ENCODE assay signal across 17 cellular contexts in genomic region chr2:58923869-58924268, GRCh38.
DNase-seq lines count a peak whose midpoint lies in the region; ATAC-seq, FAIRE-seq and TF ChIP-seq lines count a peak whose summit lies in the region.
"Had no signal": no experiment of that assay in that cellular context is flagged by ENCODE, and none has a peak within 500 bp of the region (broad histone marks: within the 10 kb centered on the region; RNA-seq: fewer than 3 reads in every experiment).

No MANE protein-coding gene starts in this region.

- peaks cover 36% of the 10 kb centered on the region for H3K4me1 Mint-ChIP-seq in mesothelial cell of epicardium
- no peaks in the 10 kb centered on the region for H3K4me1 Mint-ChIP-seq in stimulated activated memory B cell treated with anti-CD40 and anti-IgM and Interleukin-4, amounts not matched to agents 10 μg/mL and 1 μg/mL and 100 μg/mL, for 72 hours
- H3K4me1 Mint-ChIP-seq: activated naive CD8-positive, alpha-beta T cell treated with anti-CD3 and anti-CD28 coated beads, Interleukin-2, amount 10 ng/mL, durations not matched to agents 7 days and 5 days; natural killer cell had no signal

- no peak for TF ChIP-seq POLR2A in K562 (conservative IDR thresholded peaks at IDR 0.05)

- no peaks in the 10 kb centered on the region for H3K79me2 ChIP-seq in K562 (ENCODE audit: control insufficient read depth, insufficient read depth, low read length)

- intact Hi-C loops in K562 (cut with micrococcal nuclease), result no loop called here

- no peaks in the 10 kb centered on the region for H3K27me3 Mint-ChIP-seq in mesothelial cell of epicardium (ENCODE audit: low read depth)
- H3K27me3 Mint-ChIP-seq in stimulated activated memory B cell treated with anti-CD40 and anti-IgM and Interleukin-4, amounts not matched to agents 10 μg/mL and 1 μg/mL and 100 μg/mL, for 72 hours, result peaks cover 9% of the 10 kb centered on the region
- H3K27me3 Mint-ChIP-seq: activated naive CD8-positive, alpha-beta T cell treated with anti-CD3 and anti-CD28 coated beads, Interleukin-2, amount 10 ng/mL, durations not matched to agents 7 days and 5 days had no signal

- FAIRE-seq in K562 (lab: Jason Lieb, UNC), result no peak

- TF ChIP-seq CTCF in K562 (IDR thresholded peaks at IDR 0.05 in 2 of 3, conservative IDR thresholded peaks at IDR 0.05 in 1 of 3; ENCODE audit: insufficient read depth in 2 of 3, low read depth in 1 of 3, low read length in 3 of 3), result no peak
- no peak for TF ChIP-seq CTCF in mesothelial cell of epicardium (IDR thresholded peaks at IDR 0.05; ENCODE audit: unreplicated experiment)

- no peaks in the 10 kb centered on the region for H3K4me1 ChIP-seq in K562 (replicated peaks in 1 of 2; ENCODE audit: control insufficient read depth in 2 of 2, insufficient read depth in 2 of 2, low read length in 2 of 2)
- H3K4me1 ChIP-seq: SJCRH30, stomach had no signal

- H2AFZ ChIP-seq in K562 (ENCODE audit: low read depth, low read length), result no peak overlapping the region

- H3K36me3 ChIP-seq in K562 (ENCODE audit: control insufficient read depth, insufficient read depth, low read length), result no peaks in the 10 kb centered on the region
- H3K36me3 ChIP-seq: SJCRH30, stomach had no signal

- H3K9me1 ChIP-seq in K562 (ENCODE audit: control insufficient read depth, insufficient read depth, low read length), result no peaks in the 10 kb centered on the region

- no peak overlapping the region for H3K4me2 ChIP-seq in K562 (ENCODE audit: insufficient read depth, low read length)
- H3K4me2 ChIP-seq: KMS-11 had no signal

- TF ChIP-seq RAD21 in K562 (CRISPR knock-in tag; conservative IDR thresholded peaks at IDR 0.05 in 1 of 2, IDR thresholded peaks at IDR 0.05 in 1 of 2), result no peak

- 0% methylated on average over 1 of the region's 1 CpG for WGBS in K562 (ENCODE audit: insufficient coverage, low coverage, missing lambda C conversion rate)

- no peaks in the 10 kb centered on the region for H3K9me3 ChIP-seq in K562 (replicated peaks; ENCODE audit: control insufficient read depth, insufficient read depth, low read depth, low read length)
- H3K9me3 ChIP-seq: SJCRH30, stomach had no signal

- no TSS peak for BruUV-seq in K562 (replicated peaks; lab: Mats Ljungman, UMichigan)

- peaks cover 13% of the 10 kb centered on the region for H3K9me3 Mint-ChIP-seq in mesothelial cell of epicardium
- H3K9me3 Mint-ChIP-seq in stimulated activated memory B cell treated with anti-CD40 and anti-IgM and Interleukin-4, amounts not matched to agents 10 μg/mL and 1 μg/mL and 100 μg/mL, for 72 hours, result no peaks in the 10 kb centered on the region
- H3K9me3 Mint-ChIP-seq: activated naive CD8-positive, alpha-beta T cell treated with anti-CD3 and anti-CD28 coated beads, Interleukin-2, amount 10 ng/mL, durations not matched to agents 7 days and 5 days had no signal

- POLR2A ChIA-PET in K562 (lab: Yijun Ruan, JAX), result no interaction called here

- H3K9ac ChIP-seq in K562 (ENCODE audit: insufficient read depth in 1 of 2, low read depth in 2 of 2, low read length in 2 of 2), result no peak overlapping the region
- H3K9ac ChIP-seq: KMS-11 had no signal

- H3K4me3 ChIP-seq in K562, result no peak overlapping the region
- H3K4me3 ChIP-seq: SJCRH30, stomach had no signal

- no peak overlapping the region for H3K4me3 Mint-ChIP-seq in mesothelial cell of epicardium
- H3K4me3 Mint-ChIP-seq in stimulated activated memory B cell treated with anti-CD40 and anti-IgM and Interleukin-4, amounts not matched to agents 10 μg/mL and 1 μg/mL and 100 μg/mL, for 72 hours, result no peak overlapping the region
- H3K4me3 Mint-ChIP-seq: activated naive CD8-positive, alpha-beta T cell treated with anti-CD3 and anti-CD28 coated beads, Interleukin-2, amount 10 ng/mL, durations not matched to agents 7 days and 5 days; natural killer cell had no signal

- DNase-seq in DMS53 (lab: John Stamatoyannopoulos, UW), result peak; percentile 54
- DNase-seq in LoVo (ENCODE audit: low spot score), result peak; percentile 36
- no peak for DNase-seq in K562 (ENCODE audit: extremely low read depth in 1 of 4, low spot score in 3 of 4)
- DNase-seq in mesothelial cell of epicardium (ENCODE audit: low spot score in 2 of 2, unreplicated experiment in 2 of 2), result no peak
- no peak for DNase-seq in hypothalamus (lab: John Stamatoyannopoulos, UW)
- DNase-seq: activated naive CD8-positive, alpha-beta T cell treated with anti-CD3 and anti-CD28 coated beads, Interleukin-2, amount 10 ng/mL, durations not matched to agents 7 days and 5 days; natural killer cell; NCI-H2029 treated with DMSO at 0.1 percent for 48 hours; SJCRH30; stomach had no signal

- ATAC-seq in K562 (no peak), HG03571 (IDR thresholded peaks at IDR 0.05; ENCODE audit: unreplicated experiment) (no peak), GM21367 (IDR thresholded peaks at IDR 0.05; ENCODE audit: unreplicated experiment) (no peak)
- ATAC-seq in stimulated activated memory B cell treated with anti-CD40 and anti-IgM and Interleukin-4, amounts not matched to agents 10 μg/mL and 1 μg/mL and 100 μg/mL, for 72 hours, result no peak
- ATAC-seq: left lobe of liver, natural killer cell, sciatic nerve had no signal

- peaks cover 6% of the 10 kb centered on the region for H3K36me3 Mint-ChIP-seq in mesothelial cell of epicardium
- no peaks in the 10 kb centered on the region for H3K36me3 Mint-ChIP-seq in stimulated activated memory B cell treated with anti-CD40 and anti-IgM and Interleukin-4, amounts not matched to agents 10 μg/mL and 1 μg/mL and 100 μg/mL, for 72 hours
- H3K36me3 Mint-ChIP-seq: activated naive CD8-positive, alpha-beta T cell treated with anti-CD3 and anti-CD28 coated beads, Interleukin-2, amount 10 ng/mL, durations not matched to agents 7 days and 5 days; natural killer cell had no signal

- CTCF ChIA-PET in K562 (lab: Yijun Ruan, JAX; ENCODE audit: low intra/inter-chr PET ratio), result no interaction called here

- TF ChIP-seq EP300 in K562 (IDR thresholded peaks at IDR 0.05; ENCODE audit: low read length), result no peak

- no peaks in the 10 kb centered on the region for H4K20me1 ChIP-seq in K562 (replicated peaks; ENCODE audit: control insufficient read depth, insufficient read depth, low read length)

- no peak overlapping the region for H3K27ac ChIP-seq in K562 (ENCODE audit: extremely low read depth, low read depth, low read length)
- H3K27ac ChIP-seq: KMS-11, SJCRH30, stomach, VCaP had no signal

- no peaks in the 10 kb centered on the region for H3K27me3 ChIP-seq in K562 (ENCODE audit: control insufficient read depth in 2 of 2, insufficient read depth in 2 of 2, low read length in 2 of 2)
- H3K27me3 ChIP-seq: SJCRH30, stomach had no signal

- peak overlapping the region; percentile 68 for H3K27ac Mint-ChIP-seq in mesothelial cell of epicardium
- H3K27ac Mint-ChIP-seq in stimulated activated memory B cell treated with anti-CD40 and anti-IgM and Interleukin-4, amounts not matched to agents 10 μg/mL and 1 μg/mL and 100 μg/mL, for 72 hours, result no peak overlapping the region
- H3K27ac Mint-ChIP-seq: activated naive CD8-positive, alpha-beta T cell treated with anti-CD3 and anti-CD28 coated beads, Interleukin-2, amount 10 ng/mL, durations not matched to agents 7 days and 5 days; natural killer cell had no signal

- in situ Hi-C loops in K562 (cut with MboI), result no loop called here

TF ChIP-seq in K562, 482 proteins besides CTCF, POLR2A, EP300 and RAD21 (continues in another document):
- TF ChIP-seq JUND (IDR thresholded peaks at IDR 0.05; ENCODE audit: borderline replicate concordance, low read depth, low read length) (0 out of 2 replicates have a peak, but pooled peaks have one; percentile 38), JUND (tag; IDR thresholded peaks at IDR 0.05; ENCODE audit: borderline replicate concordance, low read depth, low read length) (no peak; the same call in 2 of the 3 replicates), ZNF445 (CRISPR knock-in tag; IDR thresholded peaks at IDR 0.05; ENCODE audit: low read depth) (no peak), GTF2F1 (IDR thresholded peaks at IDR 0.05; ENCODE audit: low read depth, low read length) (no peak), HDAC1 (IDR thresholded peaks at IDR 0.05) (no peak), GTF2A2 (tag; IDR thresholded peaks at IDR 0.05) (no peak), CBX2 (IDR thresholded peaks at IDR 0.05; ENCODE audit: insufficient read depth, low read length, poor library complexity, severe bottlenecking) (no peak)
- TF ChIP-seq, protein P1, sequence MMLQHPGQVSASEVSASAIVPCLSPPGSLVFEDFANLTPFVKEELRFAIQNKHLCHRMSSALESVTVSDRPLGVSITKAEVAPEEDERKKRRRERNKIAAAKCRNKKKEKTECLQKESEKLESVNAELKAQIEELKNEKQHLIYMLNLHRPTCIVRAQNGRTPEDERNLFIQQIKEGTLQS (IDR thresholded peaks at IDR 0.05), result 0 out of 2 replicates have a peak, but pooled peaks have one; percentile 31
- TF ChIP-seq, protein P1 (CRISPR knock-in tag; conservative IDR thresholded peaks at IDR 0.05), result no peak
- TF ChIP-seq, protein P2, sequence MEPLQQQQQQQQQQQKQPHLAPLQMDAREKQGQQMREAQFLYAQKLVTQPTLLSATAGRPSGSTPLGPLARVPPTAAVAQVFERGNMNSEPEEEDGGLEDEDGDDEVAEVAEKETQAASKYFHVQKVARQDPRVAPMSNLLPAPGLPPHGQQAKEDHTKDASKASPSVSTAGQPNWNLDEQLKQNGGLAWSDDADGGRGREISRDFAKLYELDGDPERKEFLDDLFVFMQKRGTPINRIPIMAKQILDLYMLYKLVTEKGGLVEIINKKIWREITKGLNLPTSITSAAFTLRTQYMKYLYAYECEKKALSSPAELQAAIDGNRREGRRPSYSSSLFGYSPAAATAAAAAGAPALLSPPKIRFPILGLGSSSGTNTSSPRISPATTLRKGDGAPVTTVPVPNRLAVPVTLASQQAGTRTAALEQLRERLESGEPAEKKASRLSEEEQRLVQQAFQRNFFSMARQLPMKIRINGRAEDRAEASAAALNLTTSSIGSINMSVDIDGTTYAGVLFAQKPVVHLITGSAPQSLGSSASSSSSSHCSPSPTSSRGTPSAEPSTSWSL (CRISPR knock-in tag; IDR thresholded peaks at IDR 0.05; ENCODE audit: borderline replicate concordance), result no peak

Comparison
In these comparisons a context has a peak if more than half of its experiments do, and no peak if none do; other contexts are left out.
1. DNase-seq: peak in DMS53 (single experiment) and LoVo (single experiment); none in K562 (0 of 4), mesothelial cell of epicardium (0 of 2) and hypothalamus (0 of 51).